Comparison of ENCODE assay signal across 13 cellular contexts in the genomic region with DNA sequence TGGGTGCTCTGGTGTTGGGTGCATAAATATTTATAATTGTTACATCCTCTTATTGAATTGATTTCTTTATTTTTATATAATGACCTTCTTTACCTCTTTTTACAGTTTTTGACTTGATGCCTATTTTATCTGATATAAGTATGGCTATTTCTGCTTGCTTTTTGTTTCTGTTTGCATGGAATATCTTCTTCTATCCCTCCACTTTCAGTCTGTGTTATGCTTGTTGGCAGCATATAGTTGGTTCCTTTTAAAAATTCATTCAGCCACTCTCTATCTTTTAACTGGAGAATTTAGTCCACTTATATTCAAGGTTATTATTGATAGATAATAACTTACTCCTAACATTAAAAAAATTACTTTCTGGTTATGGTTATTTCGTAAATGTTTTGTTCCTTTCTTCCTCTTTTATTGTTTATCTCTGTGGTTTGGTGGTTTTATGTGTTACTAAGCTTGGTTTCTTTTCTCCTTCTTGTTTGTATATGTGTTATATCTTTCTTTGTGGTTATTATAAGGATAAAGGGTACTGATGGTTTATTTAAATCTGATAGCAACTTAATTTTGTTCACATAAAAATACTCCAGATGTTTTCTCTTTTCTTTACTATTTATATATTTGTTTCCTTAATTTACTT.
A peak's percentile ranks its signal among the peaks of the same experiment; 100 is the strongest.
DNase-seq lines count a peak whose midpoint lies in the region; ATAC-seq and TF ChIP-seq lines count a peak whose summit lies in the region.
"Had no signal": no experiment of that assay in that cellular context is flagged by ENCODE, and none has a peak within 500 bp of the region (broad histone marks: within the 10 kb centered on the region; RNA-seq: fewer than 3 reads in every experiment).

No MANE protein-coding gene starts in this region.

- H3K4me1 ChIP-seq in fibroblast of lung (ENCODE audit: control insufficient read depth, extremely low read depth, insufficient read depth, low read length), result no peaks in the 10 kb centered on the region
- H3K4me1 ChIP-seq in vagina, result no peaks in the 10 kb centered on the region
- H3K4me1 ChIP-seq: lower lobe of right lung had no signal

- H2AFZ ChIP-seq in fibroblast of lung (ENCODE audit: low read length), result no peak overlapping the region

- no peak for TF ChIP-seq POLR2A in vagina (IDR thresholded peaks at IDR 0.05)

- H3K4me3 ChIP-seq in fibroblast of lung (replicated peaks in 1 of 4; ENCODE audit: control extremely low read depth in 1 of 4, insufficient read depth in 1 of 4, low read depth in 3 of 4, low read length in 4 of 4) (no peak overlapping the region), vagina (no peak overlapping the region)
- H3K4me3 ChIP-seq: lower lobe of right lung had no signal

- no peak overlapping the region for H3K4me2 ChIP-seq in fibroblast of lung (ENCODE audit: extremely low read depth, insufficient read depth, low read length)

- H3K36me3 ChIP-seq in fibroblast of lung (ENCODE audit: control insufficient read depth, insufficient read depth, low read length) (no peaks in the 10 kb centered on the region), vagina (no peaks in the 10 kb centered on the region)
- H3K36me3 ChIP-seq: lower lobe of right lung had no signal

- no peaks in the 10 kb centered on the region for H4K20me1 ChIP-seq in fibroblast of lung (ENCODE audit: control insufficient read depth, extremely low read depth, insufficient read depth, low read length)

- H3K9me3 ChIP-seq in fibroblast of lung (ENCODE audit: control insufficient read depth, insufficient read depth, low read depth, low read length) (no peaks in the 10 kb centered on the region), vagina (peaks cover 7% of the 10 kb centered on the region)

- no peaks in the 10 kb centered on the region for H3K79me2 ChIP-seq in fibroblast of lung (ENCODE audit: control insufficient read depth, insufficient read depth, low read length)

- H3K27ac ChIP-seq in fibroblast of lung (ENCODE audit: insufficient read depth, low read length) (no peak overlapping the region), vagina (no peak overlapping the region)
- H3K27ac ChIP-seq: lower lobe of right lung had no signal

- H3K27me3 ChIP-seq in fibroblast of lung (ENCODE audit: control insufficient read depth, insufficient read depth, low read length), result no peaks in the 10 kb centered on the region
- no peaks in the 10 kb centered on the region for H3K27me3 ChIP-seq in vagina

- DNase-seq in fibroblast of lung (ENCODE audit: low read depth in 2 of 2), result peak; percentile 17 to 46
- DNase-seq in vagina (ENCODE audit: extremely low spot score in 2 of 2), result no peak
- no peak for DNase-seq in NCI-H1092 treated with DMSO at 0.1 percent for 48 hours (lab: John Stamatoyannopoulos, UW)
- DNase-seq in COLO829 (ENCODE audit: low spot score), result no peak
- DNase-seq in cortex of kidney (lab: John Stamatoyannopoulos, UW), result no peak
- DNase-seq: caudate nucleus, foreskin melanocyte, KBM-7, lower lobe of right lung, NCI-H446 had no signal

- intact Hi-C loops in vagina (cut with DNase I), result no loop called here

- no peak overlapping the region for H3K9ac ChIP-seq in fibroblast of lung (ENCODE audit: insufficient read depth, low read length)

- no peak for TF ChIP-seq CTCF in fibroblast of lung (conservative IDR thresholded peaks at IDR 0.05 in 1 of 2, IDR thresholded peaks at IDR 0.05 in 1 of 2; ENCODE audit: low read depth in 1 of 2, low read length in 2 of 2)
- TF ChIP-seq CTCF in vagina (IDR thresholded peaks at IDR 0.05), result no peak

- peak; percentile 58 for ATAC-seq in GM18861 (IDR thresholded peaks at IDR 0.05; ENCODE audit: unreplicated experiment)
- ATAC-seq in GM21786 (IDR thresholded peaks at IDR 0.05; ENCODE audit: unreplicated experiment), result peak; percentile 59
- peak; percentile 65 for ATAC-seq in HG03354 (IDR thresholded peaks at IDR 0.05; ENCODE audit: poor library complexity, severe bottlenecking, unreplicated experiment)
- ATAC-seq: lower lobe of right lung had no signal

Comparison
In these comparisons a context has a peak if more than half of its experiments do, and no peak if none do; other contexts are left out.
1. DNase-seq: peak in fibroblast of lung (2 of 2); none in vagina (0 of 2), NCI-H1092 treated with DMSO at 0.1 percent for 48 hours (single experiment), COLO829 (single experiment) and cortex of kidney (single experiment).
2. Peak in every context shown above with its lines, with median percentiles within 50 percentile points of each other: ATAC-seq.